Comparison of ENCODE assay signal across 9 cellular contexts in the genomic region with DNA sequence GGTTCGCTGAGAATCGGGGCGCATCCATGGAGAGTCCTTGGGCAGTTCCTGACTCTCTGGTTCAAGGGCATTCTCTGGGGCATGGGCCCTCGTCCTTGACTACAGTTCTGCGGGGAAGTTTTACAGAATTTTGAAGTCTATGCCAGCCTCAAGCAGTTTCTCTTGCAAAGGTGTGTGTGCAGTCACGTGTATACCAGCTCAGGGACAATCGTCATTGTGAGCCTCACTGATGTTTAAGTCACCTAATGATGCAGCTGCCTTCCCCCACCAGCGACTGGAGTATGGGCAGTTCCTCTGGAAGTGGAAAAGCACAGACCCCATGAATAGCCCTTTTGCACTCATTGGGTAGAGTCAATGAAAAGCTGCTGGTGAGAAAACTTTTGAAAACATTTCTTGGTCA. TPM values are rescaled to one million over a fixed set of nuclear protein-coding genes. Genes with fewer than 3 reads are reported as not detected.
DNase-seq lines count a peak whose midpoint lies in the region; ATAC-seq, FAIRE-seq and TF ChIP-seq lines count a peak whose summit lies in the region.
"Had no signal": no experiment of that assay in that cellular context is flagged by ENCODE, and none has a peak within 500 bp of the region (broad histone marks: within the 10 kb centered on the region; RNA-seq: fewer than 3 reads in every experiment).

No MANE protein-coding gene starts in this region.

- TF ChIP-seq CTCF in keratinocyte (optimal IDR thresholded peaks at IDR 0.05 in 1 of 3, IDR thresholded peaks at IDR 0.05 in 1 of 3, conservative IDR thresholded peaks at IDR 0.05 in 1 of 3; ENCODE audit: extremely low read depth in 1 of 3, insufficient read depth in 2 of 3, low read length in 3 of 3) (no peak), tibial artery (IDR thresholded peaks at IDR 0.05) (no peak)

- FAIRE-seq in keratinocyte (lab: Jason Lieb, UNC) = no peak
- FAIRE-seq: colon had no signal

- H3K36me3 ChIP-seq in keratinocyte (ENCODE audit: control insufficient read depth in 2 of 2, extremely low read depth in 1 of 2, insufficient read depth in 2 of 2, low read length in 2 of 2) (peaks cover 0 to 2% of the 10 kb centered on the region in 2 experiments), tibial artery (no peaks in the 10 kb centered on the region)

- no peaks in the 10 kb centered on the region for H3K9me1 ChIP-seq in keratinocyte (ENCODE audit: control insufficient read depth, extremely low read depth, insufficient read depth, low read length)

- no peaks in the 10 kb centered on the region for H4K20me1 ChIP-seq in keratinocyte (ENCODE audit: control insufficient read depth, extremely low read depth, insufficient read depth, low read length)

- no peaks in the 10 kb centered on the region for H3K79me2 ChIP-seq in keratinocyte (ENCODE audit: control insufficient read depth, insufficient read depth, low read length)

- H3K4me1 Mint-ChIP-seq in activated T-cell treated with anti-CD3 and anti-CD28 coated beads, Interleukin-2, amount 50 U/mL, for 72 hours (ENCODE audit: low read depth) = peaks cover 15% of the 10 kb centered on the region
- H3K4me1 Mint-ChIP-seq in T-helper 17 cell = peaks cover 7% of the 10 kb centered on the region

- H3K27me3 ChIP-seq in keratinocyte (ENCODE audit: control insufficient read depth, extremely low read depth, insufficient read depth, low read length) = peaks cover 26% of the 10 kb centered on the region
- H3K27me3 ChIP-seq in tibial artery = peaks cover 0 to 42% of the 10 kb centered on the region in 2 donors

- H3K36me3 Mint-ChIP-seq in activated T-cell treated with anti-CD3 and anti-CD28 coated beads, Interleukin-2, amount 50 U/mL, for 72 hours (ENCODE audit: insufficient read depth in 2 of 2) = peaks cover 0 to 1% of the 10 kb centered on the region in 2 donors
- peaks cover 3% of the 10 kb centered on the region for H3K36me3 Mint-ChIP-seq in T-helper 17 cell (ENCODE audit: low read depth)

- no peak for ATAC-seq in activated T-cell treated with anti-CD3 and anti-CD28 coated beads, Interleukin-2, amount 50 U/mL, for 72 hours (replicated peaks in 1 of 2)
- ATAC-seq in T-helper 17 cell = no peak

- no peaks in the 10 kb centered on the region for H3K9me3 Mint-ChIP-seq in activated T-cell treated with anti-CD3 and anti-CD28 coated beads, Interleukin-2, amount 50 U/mL, for 72 hours

- peak overlapping the region; percentile 84 for H3K4me2 ChIP-seq in keratinocyte (ENCODE audit: control insufficient read depth, extremely low read depth, insufficient read depth, low read depth, low read length)

- peak overlapping the region; percentile 87 to 90 for H3K4me3 Mint-ChIP-seq in activated T-cell treated with anti-CD3 and anti-CD28 coated beads, Interleukin-2, amount 50 U/mL, for 72 hours
- peak overlapping the region; percentile 92 for H3K4me3 Mint-ChIP-seq in T-helper 17 cell

- dilution Hi-C loops in keratinocyte (cut with MboI; ENCODE audit: extremely low pct_ligation_motif_present, low sequenced_read_pairs) = no loop called here

- H3K27ac ChIP-seq in keratinocyte (ENCODE audit: control insufficient read depth, insufficient read depth, low read length) (no peak overlapping the region), tibial artery (no peak overlapping the region)

- H3K4me3 ChIP-seq in keratinocyte (ENCODE audit: control insufficient read depth in 2 of 3, extremely low read depth in 1 of 3, insufficient read depth in 2 of 3, low read depth in 1 of 3, low read length in 3 of 3) (no peak overlapping the region), tibial artery (peak overlapping the region; percentile 47 to 57)

- intact Hi-C loops in tibial artery (cut with DNase I; ENCODE audit: low total_unique reads) = no loop called here

- no peaks in the 10 kb centered on the region for H3K9me3 ChIP-seq in T-helper 17 cell (ENCODE audit: control insufficient read depth, low read length, poor library complexity, severe bottlenecking)
- H3K9me3 ChIP-seq in keratinocyte (ENCODE audit: control insufficient read depth, low read depth, low read length) = no peaks in the 10 kb centered on the region
- no peaks in the 10 kb centered on the region for H3K9me3 ChIP-seq in tibial artery

- no peak overlapping the region for H3K27ac Mint-ChIP-seq in activated T-cell treated with anti-CD3 and anti-CD28 coated beads, Interleukin-2, amount 50 U/mL, for 72 hours
- no peak overlapping the region for H3K27ac Mint-ChIP-seq in T-helper 17 cell

- no peak overlapping the region for H3K9ac ChIP-seq in keratinocyte (ENCODE audit: control insufficient read depth, extremely low read depth, insufficient read depth, low read length)

- no peak for DNase-seq in activated T-cell treated with anti-CD3 and anti-CD28 coated beads, Interleukin-2, amount 50 U/mL, for 72 hours
- no peak for DNase-seq in activated T-cell treated with anti-CD3 and anti-CD28 coated beads, Interleukin-2, amount 50 U/mL, for 1 hour
- no peak for DNase-seq in T-helper 17 cell
- no peak for DNase-seq in keratinocyte (ENCODE audit: low read depth, low spot score)
- DNase-seq in tibial artery = no peak
- no peak for DNase-seq in superior temporal gyrus (ENCODE audit: extremely low spot score)
- no peak for DNase-seq in germinal center (ENCODE audit: low spot score)
- DNase-seq in NCI-H2227 treated with DMSO at 0.1 percent for 48 hours (lab: John Stamatoyannopoulos, UW) = no peak

- H2AFZ ChIP-seq in keratinocyte (ENCODE audit: control insufficient read depth, low read length) = no peak overlapping the region

- H3K27me3 Mint-ChIP-seq in activated T-cell treated with anti-CD3 and anti-CD28 coated beads, Interleukin-2, amount 50 U/mL, for 72 hours (ENCODE audit: low read depth) = peaks cover 50% of the 10 kb centered on the region
- peaks cover 38% of the 10 kb centered on the region for H3K27me3 Mint-ChIP-seq in T-helper 17 cell

- H3K4me1 ChIP-seq in keratinocyte (ENCODE audit: control insufficient read depth, extremely low read depth, insufficient read depth, low read length) (peaks cover 4% of the 10 kb centered on the region), tibial artery (peaks cover 0 to 17% (median 2%) of the 10 kb centered on the region in 4 donors)

RNA-seq across cellular contexts. Expression of gene PLCG2, which starts 1.3 kb away (rescaled TPM):
- total RNA-seq in activated T-cell treated with anti-CD3 and anti-CD28 coated beads, Interleukin-2, amount 50 U/mL, for 72 hours = 10 to 100 TPM in 1 of 2 donors, 1 to 10 TPM in 1; 8.0 to 25.6 TPM
- total RNA-seq in T-helper 17 cell = 10 to 100 TPM in 1 of 2 donors, 1 to 10 TPM in 1; 4.2 to 16.2 TPM
- polyA plus RNA-seq in keratinocyte = 1.8 to 3.6 TPM (median 3.5 TPM) in 3 replicates
- 1.7 TPM for polyA plus RNA-seq in keratinocyte (2011; ENCODE audit: low read depth)
- polyA plus RNA-seq in keratinocyte (2011; cell fraction: cytosol; rRNA removed) = 2.2 and 2.6 TPM in 2 replicates
- polyA plus RNA-seq in keratinocyte (2011; cell fraction: nucleus; rRNA removed) = 10.0 and 10.1 TPM in 2 replicates
- 1.2 and 1.7 TPM in 2 replicates for polyA plus RNA-seq in keratinocyte (2012; ENCODE audit: low replicate concordance)
- polyA minus RNA-seq in keratinocyte = 9.6 to 19.6 TPM (median 12.7 TPM) in 3 replicates
- polyA minus RNA-seq in keratinocyte (2011; cell fraction: cytosol; rRNA and poly(A)+ RNA removed) = 7.1 TPM
- polyA minus RNA-seq in keratinocyte (2011; cell fraction: nucleus; rRNA and poly(A)+ RNA removed) = 7.9 and 9.2 TPM in 2 replicates

Comparison
In these comparisons a context has a peak if more than half of its experiments do, and no peak if none do; other contexts are left out.
1. H3K4me3 ChIP-seq: peak in tibial artery (2 of 2); none in keratinocyte (0 of 3).